23 cellular contexts compared by ENCODE assay signal in the genomic region with DNA sequence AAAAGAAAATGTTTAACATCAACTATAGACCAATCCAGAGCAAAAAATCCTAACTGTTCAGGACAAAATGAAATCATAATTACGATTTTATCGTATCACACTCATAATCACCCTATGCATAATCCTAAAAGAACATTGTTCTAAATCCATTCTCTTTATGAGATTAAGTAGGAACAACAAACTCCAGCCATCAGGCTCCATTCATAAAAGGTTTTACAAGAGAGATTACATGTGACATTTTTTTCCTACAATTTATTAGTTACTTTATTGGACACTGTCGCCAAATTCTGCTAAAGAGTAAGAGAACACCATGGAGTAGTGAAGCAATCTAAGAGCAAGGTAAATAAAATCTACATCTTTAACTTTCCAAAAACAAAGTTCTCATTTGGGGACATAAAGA.
DNase-seq lines count a peak whose midpoint lies in the region; ATAC-seq, FAIRE-seq and TF ChIP-seq lines count a peak whose summit lies in the region.
"Had no signal": no experiment of that assay in that cellular context is flagged by ENCODE, and none has a peak within 500 bp of the region (broad histone marks: within the 10 kb centered on the region; RNA-seq: fewer than 3 reads in every experiment).

No MANE protein-coding gene starts in this region.

- H3K4me2 ChIP-seq in A549 = peak overlapping the region; percentile 13; the same call in 1 of the 3 replicates
- no peak overlapping the region for H3K4me2 ChIP-seq in GM23338
- peak overlapping the region; percentile 80 for H3K4me2 ChIP-seq in PC-3 (ENCODE audit: low read length)
- peak overlapping the region; percentile 18 for H3K4me2 ChIP-seq in fibroblast of lung (ENCODE audit: extremely low read depth, insufficient read depth, low read length)
- no peak overlapping the region for H3K4me2 ChIP-seq in HepG2 (ENCODE audit: low read depth, low read length)

- H3K27ac ChIP-seq in A549 (no peak overlapping the region), GM23338 (ENCODE audit: low read depth) (no peak overlapping the region), PC-3 (ENCODE audit: low read length) (peak overlapping the region; percentile 100), fibroblast of lung (ENCODE audit: insufficient read depth, low read length) (peak overlapping the region; percentile 8), HepG2 (ENCODE audit: extremely low read length, insufficient read depth, low read length) (no peak overlapping the region)

- H3K79me2 ChIP-seq in GM23338 (replicated peaks; ENCODE audit: insufficient read depth) (peaks cover under 1% of the 10 kb centered on the region; the same call in 1 of the 2 replicates), PC-3 (ENCODE audit: low read length) (peaks cover 57% of the 10 kb centered on the region), fibroblast of lung (ENCODE audit: control insufficient read depth, insufficient read depth, low read length) (peaks cover 28% of the 10 kb centered on the region), HepG2 (ENCODE audit: insufficient read depth, low read length) (no peaks in the 10 kb centered on the region)

- H4K20me1 ChIP-seq in GM23338 (replicated peaks; ENCODE audit: insufficient read depth) (no peaks in the 10 kb centered on the region), PC-3 (ENCODE audit: low read length) (no peaks in the 10 kb centered on the region), fibroblast of lung (ENCODE audit: control insufficient read depth, extremely low read depth, insufficient read depth, low read length) (no peaks in the 10 kb centered on the region), HepG2 (ENCODE audit: insufficient read depth, low read length) (no peaks in the 10 kb centered on the region)

- ATAC-seq in A549 = no peak
- ATAC-seq in GM23338 = no peak
- no peak for ATAC-seq in PC-3
- ATAC-seq in HG03469 (IDR thresholded peaks at IDR 0.05; ENCODE audit: unreplicated experiment) = no peak
- ATAC-seq in HepG2 = no peak

- H3K27ac Mint-ChIP-seq in GM23338 = 0 out of 2 replicates have a peak overlapping the region, but pooled peaks have one; percentile 16
- H3K27ac Mint-ChIP-seq: CD4-positive, alpha-beta memory T cell had no signal

- intact Hi-C loops in PC-3 (cut with micrococcal nuclease) (loop anchor here (2.0 kb wide), 1 partner anchor 32 kb away; no protein-coding TSS in a partner anchor), HepG2 (cut with micrococcal nuclease; ENCODE audit: unreplicated experiment) (no loop called here)

- CTCF ChIA-PET in A549 (lab: Yijun Ruan, JAX) = no interaction called here
- CTCF ChIA-PET in PC-3 (lab: Charles Lee) = no interaction called here
- CTCF ChIA-PET in HepG2 (lab: Yijun Ruan, JAX; ENCODE audit: low intra/inter-chr PET ratio, low total read pairs) = no interaction called here

- in situ Hi-C loops in HepG2 (cut with HindIII; ENCODE audit: extremely low pct_ligation_motif_present, low pct_unique_long_range_greater_than_20kb) = no loop called here

- FAIRE-seq in A549 (lab: Jason Lieb, UNC) (no peak), GM19239 (lab: Jason Lieb, UNC) (no peak), HepG2 (lab: Jason Lieb, UNC) (no peak)
- FAIRE-seq: GM18507 had no signal

- no peaks in the 10 kb centered on the region for H3K9me3 ChIP-seq in A549
- H3K9me3 ChIP-seq in PC-3 (ENCODE audit: low read length) = no peaks in the 10 kb centered on the region
- H3K9me3 ChIP-seq in fibroblast of lung (ENCODE audit: control insufficient read depth, insufficient read depth, low read depth, low read length) = no peaks in the 10 kb centered on the region
- H3K9me3 ChIP-seq in HepG2 (ENCODE audit: low read length) = no peaks in the 10 kb centered on the region

- TF ChIP-seq POLR2A in A549 (IDR thresholded peaks at IDR 0.05; ENCODE audit: low read length) (no peak), HepG2 (IDR thresholded peaks at IDR 0.05; ENCODE audit: insufficient read depth in 1 of 2, low read depth in 2 of 2, low read length in 2 of 2) (no peak)

- H3K4me1 Mint-ChIP-seq in GM23338 = peaks cover 23% of the 10 kb centered on the region
- H3K4me1 Mint-ChIP-seq: CD4-positive, alpha-beta memory T cell had no signal

- no peak overlapping the region for H3K4me3 ChIP-seq in A549
- no peak overlapping the region for H3K4me3 ChIP-seq in GM23338
- peak overlapping the region; percentile 51 for H3K4me3 ChIP-seq in PC-3 (ENCODE audit: low read length)
- H3K4me3 ChIP-seq in fibroblast of lung (replicated peaks in 1 of 4; ENCODE audit: control extremely low read depth in 1 of 4, insufficient read depth in 1 of 4, low read depth in 3 of 4, low read length in 4 of 4) = no peak overlapping the region
- H3K4me3 ChIP-seq in HepG2 (replicated peaks in 1 of 3; ENCODE audit: insufficient read depth in 1 of 3, low read depth in 2 of 3, low read length in 3 of 3) = no peak overlapping the region

- no peak for TF ChIP-seq EP300 in A549 (IDR thresholded peaks at IDR 0.05)
- TF ChIP-seq EP300 in HepG2 (IDR thresholded peaks at IDR 0.05; ENCODE audit: low read depth in 2 of 2, low read length in 2 of 2) = no peak
- no peak for TF ChIP-seq EP300 in HepG2 (CRISPR knock-in tag; IDR thresholded peaks at IDR 0.05; ENCODE audit: borderline replicate concordance)

- H3F3A ChIP-seq in GM23338 (replicated peaks; ENCODE audit: low read depth) = no peaks in the 10 kb centered on the region
- peaks cover 4% of the 10 kb centered on the region for H3F3A ChIP-seq in PC-3 (ENCODE audit: low read length, unreplicated experiment)

- DNase-seq in A549 (ENCODE audit: low read depth in 1 of 2, low spot score in 1 of 2) = no peak
- DNase-seq in GM23338 (ENCODE audit: low spot score) = no peak
- DNase-seq in PC-3 = no peak
- DNase-seq in fibroblast of lung (ENCODE audit: low read depth in 2 of 2) = no peak
- DNase-seq in GM19239 (ENCODE audit: insufficient read length, low spot score) = no peak
- no peak for DNase-seq in cerebellar cortex (ENCODE audit: low spot score)
- no peak for DNase-seq in HepG2 (ENCODE audit: low spot score)
- DNase-seq: 8988T; C1 segment of cervical spinal cord; CD4-positive, alpha-beta memory T cell; COR-L47; DMS53; H9; NCI-H1092 treated with DMSO at 0.1 percent for 48 hours; NCI-H1436; NCI-H187 treated with DMSO at 0.1 percent for 48 hours; NCI-H2171 treated with DMSO at 0.1 percent for 48 hours; NCI-H345; NCI-H510A treated with DMSO at 0.1 percent for 48 hours; Right ventricle myocardium superior; RPMI8226 had no signal

- POLR2A ChIA-PET in A549 (lab: Yijun Ruan, JAX) (no interaction called here), PC-3 (lab: Charles Lee; ENCODE audit: unreplicated experiment) (no interaction called here), HepG2 (lab: Yijun Ruan, JAX) (no interaction called here)

- 93% methylated on average over 3 of the region's 3 CpGs for WGBS in A549 (ENCODE audit: missing lambda C conversion rate)
- 17% methylated on average over 3 of the region's 3 CpGs for WGBS in HepG2 (ENCODE audit: low lambda C conversion rate)

- BruUV-seq in PC-3 (replicated peaks; lab: Mats Ljungman, UMichigan) (no TSS peak), HepG2 (replicated peaks; lab: Mats Ljungman, UMichigan) (no TSS peak)

- H3K27me3 ChIP-seq in GM23338 (ENCODE audit: insufficient read depth) (no peaks in the 10 kb centered on the region), PC-3 (ENCODE audit: low read length) (no peaks in the 10 kb centered on the region), fibroblast of lung (ENCODE audit: control insufficient read depth, insufficient read depth, low read length) (no peaks in the 10 kb centered on the region), HepG2 (ENCODE audit: control insufficient read depth in 1 of 2, insufficient read depth in 2 of 2, low read length in 2 of 2) (no peaks in the 10 kb centered on the region)

- TF ChIP-seq CTCF in A549 (IDR thresholded peaks at IDR 0.05) (no peak), GM23338 (conservative IDR thresholded peaks at IDR 0.05; ENCODE audit: low read depth in 2 of 2) (no peak), PC-3 (conservative IDR thresholded peaks at IDR 0.05; ENCODE audit: low read depth, low read length) (no peak), fibroblast of lung (conservative IDR thresholded peaks at IDR 0.05 in 1 of 2, IDR thresholded peaks at IDR 0.05 in 1 of 2; ENCODE audit: low read depth in 1 of 2, low read length in 2 of 2) (no peak), HepG2 (CRISPR knock-in tag; IDR thresholded peaks at IDR 0.05) (no peak)

- H3K36me3 ChIP-seq in GM23338 (ENCODE audit: insufficient read depth) (no peaks in the 10 kb centered on the region), PC-3 (ENCODE audit: low read depth, low read length) (0 out of 2 replicates have a peak, but pooled peaks cover 6% of the 10 kb centered on the region), fibroblast of lung (ENCODE audit: control insufficient read depth, insufficient read depth, low read length) (peaks cover 2% of the 10 kb centered on the region), HepG2 (replicated peaks in 1 of 2; ENCODE audit: control insufficient read depth in 1 of 2, insufficient read depth in 2 of 2, low read length in 2 of 2) (no peaks in the 10 kb centered on the region)

- H2AFZ ChIP-seq in GM23338 = no peak overlapping the region
- H2AFZ ChIP-seq in PC-3 (ENCODE audit: low read length) = peak overlapping the region; percentile 40; the same call in 1 of the 2 replicates
- no peak overlapping the region for H2AFZ ChIP-seq in fibroblast of lung (ENCODE audit: low read length)
- H2AFZ ChIP-seq in HepG2 (ENCODE audit: low read length) = no peak overlapping the region

- no peak for TF ChIP-seq RAD21 in A549 (conservative IDR thresholded peaks at IDR 0.05 in 1 of 2, IDR thresholded peaks at IDR 0.05 in 1 of 2)
- TF ChIP-seq RAD21 in HepG2 (CRISPR knock-in tag; IDR thresholded peaks at IDR 0.05) = no peak

- H3K4me1 ChIP-seq in A549 = peaks cover 6% of the 10 kb centered on the region; the same call in 2 of the 3 replicates
- 0 out of 2 replicates have a peak, but pooled peaks cover 3% of the 10 kb centered on the region for H3K4me1 ChIP-seq in GM23338 (ENCODE audit: insufficient read depth)
- peaks cover 55% of the 10 kb centered on the region for H3K4me1 ChIP-seq in PC-3 (ENCODE audit: insufficient read depth, low read length)
- peaks cover 15% of the 10 kb centered on the region for H3K4me1 ChIP-seq in fibroblast of lung (ENCODE audit: control insufficient read depth, extremely low read depth, insufficient read depth, low read length)
- H3K4me1 ChIP-seq in HepG2 (ENCODE audit: insufficient read depth, low read length) = no peaks in the 10 kb centered on the region

- peaks cover 2% of the 10 kb centered on the region; the same call in 1 of the 2 replicates for H3K9me2 ChIP-seq in GM23338 (ENCODE audit: insufficient read depth)
- H3K9me2 ChIP-seq in PC-3 (replicated peaks; ENCODE audit: low read length) = no peaks in the 10 kb centered on the region

- H3K27me3 Mint-ChIP-seq in GM23338 (ENCODE audit: insufficient read depth, low read depth, poor library complexity) = peaks cover 7% of the 10 kb centered on the region
- H3K27me3 Mint-ChIP-seq: CD4-positive, alpha-beta memory T cell had no signal

- H3K36me3 Mint-ChIP-seq in GM23338 (ENCODE audit: low read depth) = no peaks in the 10 kb centered on the region
- H3K36me3 Mint-ChIP-seq: CD4-positive, alpha-beta memory T cell had no signal

- peak overlapping the region; percentile 59 for H3K9ac ChIP-seq in PC-3 (ENCODE audit: low read length)
- no peak overlapping the region for H3K9ac ChIP-seq in fibroblast of lung (ENCODE audit: insufficient read depth, low read length)
- H3K9ac ChIP-seq in HepG2 (ENCODE audit: insufficient read depth, low read depth, low read length) = no peak overlapping the region

- H3K4me3 Mint-ChIP-seq in GM23338 = no peak overlapping the region
- H3K4me3 Mint-ChIP-seq: CD4-positive, alpha-beta memory T cell; H9 had no signal

- no peaks in the 10 kb centered on the region for H3K9me3 Mint-ChIP-seq in GM23338
- H3K9me3 Mint-ChIP-seq: H9 had no signal

Comparison
In these comparisons a context has a peak if more than half of its experiments do, and no peak if none do; other contexts are left out.
1. H3K27ac ChIP-seq: peak in PC-3 (single experiment) and fibroblast of lung (single experiment); none in A549 (0 of 2), GM23338 (single experiment) and HepG2 (single experiment).
2. H3K4me2 ChIP-seq: peak in A549 (single experiment), PC-3 (single experiment) and fibroblast of lung (single experiment); none in GM23338 (single experiment) and HepG2 (single experiment).